Comparison of ENCODE assay signal across 9 cellular contexts in genomic region chr12:52307836-52308806, GRCh38. TPM values are rescaled to one million over a fixed set of nuclear protein-coding genes. Genes with fewer than 3 reads are reported as not detected.
DNase-seq lines count a peak whose midpoint lies in the region; ATAC-seq and TF ChIP-seq lines count a peak whose summit lies in the region.
"Had no signal": no experiment of that assay in that cellular context is flagged by ENCODE, and none has a peak within 500 bp of the region (broad histone marks: within the 10 kb centered on the region; RNA-seq: fewer than 3 reads in every experiment).

No MANE protein-coding gene starts in this region.

- H3F3A ChIP-seq in PC-3 (ENCODE audit: low read length, unreplicated experiment), result no peaks in the 10 kb centered on the region

- peak; percentile 58 to 65 (median 61) for TF ChIP-seq POLR2A in body of pancreas (IDR thresholded peaks at IDR 0.05)

- DNase-seq in NCI-H2107 (lab: John Stamatoyannopoulos, UW), result peak; percentile 29
- no peak for DNase-seq in NCI-H2107 treated with DMSO at 0.1 percent for 48 hours (lab: John Stamatoyannopoulos, UW; ENCODE audit: unreplicated experiment)
- DNase-seq in PC-3, result peak; percentile 59
- peak; percentile 61 to 74 (median 66) for DNase-seq in body of pancreas
- no peak for DNase-seq in sciatic nerve (ENCODE audit: low spot score)
- DNase-seq: DND-41 had no signal

- H4K20me1 ChIP-seq in PC-3 (ENCODE audit: low read length), result no peaks in the 10 kb centered on the region

- H3K4me3 ChIP-seq in PC-3 (ENCODE audit: low read length), result peak overlapping the region; percentile 71
- no peak overlapping the region for H3K4me3 ChIP-seq in body of pancreas
- peak overlapping the region; percentile 64 for H3K4me3 ChIP-seq in iPS-18a (ENCODE audit: low read length)

- WGBS in body of pancreas, 2 donors, result 8 to 31% methylated on average over 31 to 70 of the region's 71 CpGs

- CTCF ChIA-PET in PC-3 (lab: Charles Lee), result no interaction called here

- peaks cover 11% of the 10 kb centered on the region for H3K4me1 ChIP-seq in PC-3 (ENCODE audit: insufficient read depth, low read length)
- peaks cover 14% of the 10 kb centered on the region for H3K4me1 ChIP-seq in body of pancreas
- no peaks in the 10 kb centered on the region for H3K4me1 ChIP-seq in iPS-18a (ENCODE audit: control insufficient read depth, low read depth, low read length)

- no peak overlapping the region for H3K27ac ChIP-seq in PC-3 (ENCODE audit: low read length)
- H3K27ac ChIP-seq in body of pancreas, result peak overlapping the region in 3 of 4 donors; percentile 27 to 38 (median 30)
- H3K27ac ChIP-seq in iPS-18a (ENCODE audit: low read length), result no peak overlapping the region

- H3K36me3 ChIP-seq in PC-3 (ENCODE audit: low read depth, low read length) (no peaks in the 10 kb centered on the region), body of pancreas (replicated peaks in 1 of 2; ENCODE audit: insufficient read depth in 1 of 2, low read depth in 2 of 2) (no peaks in the 10 kb centered on the region), iPS-18a (ENCODE audit: control insufficient read depth, low read depth, low read length) (no peaks in the 10 kb centered on the region)

- no TSS peak for BruUV-seq in PC-3 (replicated peaks; lab: Mats Ljungman, UMichigan)

- ATAC-seq in PC-3 (peak; percentile 89), body of pancreas (peak; percentile 92), sciatic nerve (peak; percentile 51), HG02763 (IDR thresholded peaks at IDR 0.05; ENCODE audit: unreplicated experiment) (no peak), HG03135 (IDR thresholded peaks at IDR 0.05; ENCODE audit: unreplicated experiment) (no peak)

- no peaks in the 10 kb centered on the region for H3K27me3 ChIP-seq in PC-3 (ENCODE audit: low read length)
- no peaks in the 10 kb centered on the region for H3K27me3 ChIP-seq in body of pancreas
- peaks cover 41% of the 10 kb centered on the region for H3K27me3 ChIP-seq in iPS-18a (ENCODE audit: control insufficient read depth, insufficient read depth, low read length)

- TF ChIP-seq CTCF in PC-3 (conservative IDR thresholded peaks at IDR 0.05; ENCODE audit: low read depth, low read length) (no peak; the same call in 1 of the 2 replicates), body of pancreas (IDR thresholded peaks at IDR 0.05) (peak in 5 of 7 experiments; percentile 12 to 46 (median 43))

- H3K9me2 ChIP-seq in PC-3 (replicated peaks; ENCODE audit: low read length), result no peaks in the 10 kb centered on the region

- intact Hi-C loops in PC-3 (cut with micrococcal nuclease) (no loop called here), body of pancreas (cut with DNase I) (no loop called here), sciatic nerve (cut with DNase I) (no loop called here)

- peak overlapping the region; percentile 95 for H2AFZ ChIP-seq in PC-3 (ENCODE audit: low read length)

- no peaks in the 10 kb centered on the region for H3K79me2 ChIP-seq in PC-3 (ENCODE audit: low read length)

- H3K4me2 ChIP-seq in PC-3 (ENCODE audit: low read length), result peak overlapping the region; percentile 96

- POLR2A ChIA-PET in PC-3 (lab: Charles Lee; ENCODE audit: unreplicated experiment), result interaction anchor here (0.5 to 0.6 kb wide), 2 partner anchors 24 to 74 kb away, joined by 3 to 4 read pairs; no protein-coding TSS in a partner anchor

- H3K9ac ChIP-seq in PC-3 (ENCODE audit: low read length) (peak overlapping the region; percentile 42; the same call in 1 of the 2 replicates), iPS-18a (ENCODE audit: low read length) (no peak overlapping the region)

- H3K9me3 ChIP-seq in PC-3 (ENCODE audit: low read length), result no peaks in the 10 kb centered on the region
- H3K9me3 ChIP-seq in body of pancreas, result no peaks in the 10 kb centered on the region
- H3K9me3 ChIP-seq in iPS-18a (ENCODE audit: control insufficient read depth, low read depth, low read length), result no peaks in the 10 kb centered on the region

RNA-seq across cellular contexts. Expression of gene KRT83, which starts 13.1 kb away (rescaled TPM):
- total RNA-seq in PC-3 (2014; rRNA removed), result 0.33 and 1.1 TPM in 2 replicates
- not detected for total RNA-seq in body of pancreas
- not detected for total RNA-seq in sciatic nerve

RNA-seq across cellular contexts. Expression of gene KRT81, which starts 16.8 kb away (rescaled TPM):
- total RNA-seq in PC-3 (2014; rRNA removed) (1,688 and 2,042 TPM in 2 replicates), body of pancreas (not detected), sciatic nerve (not detected)

RNA-seq across cellular contexts. Expression of gene KRT86, which starts 33.7 kb away (rescaled TPM):
- total RNA-seq in PC-3 (2014; rRNA removed) (0.98 and 1.2 TPM in 2 replicates), body of pancreas (1 to 10 TPM; 1.8 to 8.6 TPM), sciatic nerve (0.45 TPM)

RNA-seq across cellular contexts. Expression of gene KRT85, which starts 59.2 kb away (rescaled TPM):
- not detected in 2 replicates for total RNA-seq in PC-3 (2014; rRNA removed)
- total RNA-seq in body of pancreas, result not detected
- total RNA-seq in sciatic nerve, result not detected

Comparison
In these comparisons a context has a peak if more than half of its experiments do, and no peak if none do; other contexts are left out.
1. DNase-seq: peak in NCI-H2107 (single experiment), PC-3 (single experiment) and body of pancreas (4 of 4); none in NCI-H2107 treated with DMSO at 0.1 percent for 48 hours (single experiment) and sciatic nerve (single experiment).
2. ATAC-seq: peak in PC-3 (single experiment), body of pancreas (single experiment) and sciatic nerve (single experiment); none in HG02763 (single experiment) and HG03135 (single experiment).
3. H3K27ac ChIP-seq: peak in body of pancreas (3 of 4); none in PC-3 (single experiment) and iPS-18a (single experiment).
4. H3K4me3 ChIP-seq: peak in PC-3 (single experiment) and iPS-18a (single experiment); none in body of pancreas (0 of 2).
5. RNA of gene KRT81, which starts 16.8 kb away (total RNA-seq): 1,688 to 2,042 TPM in PC-3; not detected in body of pancreas and not detected in sciatic nerve (single experiment); every median in the first group is over 1,000 times any median in the second.